Comparison of ENCODE assay signal across 8 cellular contexts in genomic region chr3:33799202-33799551, GRCh38. TPM values are rescaled to one million over a fixed set of nuclear protein-coding genes. Genes with fewer than 3 reads are reported as not detected.
A peak's percentile ranks its signal among the peaks of the same experiment; 100 is the strongest.
DNase-seq lines count a peak whose midpoint lies in the region; ATAC-seq and TF ChIP-seq lines count a peak whose summit lies in the region.

No MANE protein-coding gene starts in this region.

- peaks cover 54 to 65% (median 61%) of the 10 kb centered on the region in 3 donors for H3K4me1 Mint-ChIP-seq in CD8-positive, alpha-beta memory T cell

- peaks cover 2 to 34% (median 5%) of the 10 kb centered on the region in 3 donors for H3K36me3 Mint-ChIP-seq in CD8-positive, alpha-beta memory T cell

- peaks cover 49% of the 10 kb centered on the region for H3K4me1 ChIP-seq in CD8-positive, alpha-beta memory T cell (ENCODE audit: insufficient read depth, low read length)
- H3K4me1 ChIP-seq in NT2/D1 (ENCODE audit: insufficient read depth, insufficient read length) (no peaks in the 10 kb centered on the region), endocrine pancreas (ENCODE audit: control insufficient read depth, insufficient read depth, low read length) (peaks cover 14% of the 10 kb centered on the region), neutrophil (ENCODE audit: control insufficient read depth in 1 of 2, insufficient read depth in 1 of 2, low read depth in 1 of 2, low read length in 1 of 2) (peaks cover 23 to 31% of the 10 kb centered on the region in 2 experiments)

- H3K9me3 ChIP-seq in CD8-positive, alpha-beta memory T cell (ENCODE audit: low read length), result no peaks in the 10 kb centered on the region
- H3K9me3 ChIP-seq in NT2/D1 (ENCODE audit: insufficient read depth, low read length) (peaks cover 16% of the 10 kb centered on the region), endocrine pancreas (ENCODE audit: control insufficient read depth, low read length) (no peaks in the 10 kb centered on the region), neutrophil (no peaks in the 10 kb centered on the region)

- peak overlapping the region; percentile 84 to 99 (median 96) for H3K27ac Mint-ChIP-seq in CD8-positive, alpha-beta memory T cell

- CTCF ChIA-PET in CD8-positive, alpha-beta memory T cell (lab: Charles Lee), result interaction anchor here (1.2 to 6.0 kb wide), 4 partner anchors 9 to 162 kb away, joined by 3 to 45 read pairs (median 4); no protein-coding TSS in a partner anchor

- peak overlapping the region; percentile 87 for H3K27ac ChIP-seq in CD8-positive, alpha-beta memory T cell (ENCODE audit: low read depth, low read length)
- H3K27ac ChIP-seq in neutrophil, result peak overlapping the region; percentile 90

- peaks cover 0 to 2% of the 10 kb centered on the region in 2 donors for H3K27me3 Mint-ChIP-seq in CD8-positive, alpha-beta memory T cell

- H3K4me3 ChIP-seq in CD8-positive, alpha-beta memory T cell (ENCODE audit: low read length), result peak overlapping the region; percentile 90
- H3K4me3 ChIP-seq in NT2/D1 (ENCODE audit: insufficient read length, low read depth) (peak overlapping the region; percentile 98), endocrine pancreas (ENCODE audit: control insufficient read depth, insufficient read depth, low read length) (peak overlapping the region; percentile 89), neutrophil (ENCODE audit: low read depth in 1 of 2, low read length in 1 of 2) (peak overlapping the region; percentile 77 to 78)

- H3K4me3 Mint-ChIP-seq in CD8-positive, alpha-beta memory T cell, result peak overlapping the region; percentile 89 to 100 (median 99)

- no peak for TF ChIP-seq CTCF in neutrophil (IDR thresholded peaks at IDR 0.05)

- no peaks in the 10 kb centered on the region for H3K36me3 ChIP-seq in CD8-positive, alpha-beta memory T cell (ENCODE audit: insufficient read depth, low read length)
- H3K36me3 ChIP-seq in NT2/D1 (ENCODE audit: insufficient read depth, insufficient read length, low read length) (peaks cover 33% of the 10 kb centered on the region), endocrine pancreas (ENCODE audit: control insufficient read depth, insufficient read depth, low read length) (no peaks in the 10 kb centered on the region), neutrophil (peaks cover 8% of the 10 kb centered on the region)

- no peaks in the 10 kb centered on the region for H3K9me3 Mint-ChIP-seq in CD8-positive, alpha-beta memory T cell

- no peak for ATAC-seq in GM21526 (IDR thresholded peaks at IDR 0.05; ENCODE audit: low FRiP score, unreplicated experiment)
- no peak for ATAC-seq in GM21619 (IDR thresholded peaks at IDR 0.05; ENCODE audit: unreplicated experiment)
- ATAC-seq in HG03175 (IDR thresholded peaks at IDR 0.05; ENCODE audit: unreplicated experiment), result no peak

- no peaks in the 10 kb centered on the region for H3K27me3 ChIP-seq in CD8-positive, alpha-beta memory T cell (ENCODE audit: insufficient read depth, low read length, poor library complexity, severe bottlenecking)
- H3K27me3 ChIP-seq in NT2/D1 (ENCODE audit: insufficient read depth, insufficient read length), result no peaks in the 10 kb centered on the region
- H3K27me3 ChIP-seq in endocrine pancreas (ENCODE audit: control insufficient read depth, insufficient read depth, low read length), result no peaks in the 10 kb centered on the region
- no peaks in the 10 kb centered on the region for H3K27me3 ChIP-seq in neutrophil

- H3K9ac ChIP-seq in NT2/D1 (ENCODE audit: insufficient read length, low read depth) (peak overlapping the region; percentile 97), endocrine pancreas (ENCODE audit: control insufficient read depth, insufficient read depth, low read length) (peak overlapping the region; percentile 89)

- POLR2A ChIA-PET in CD8-positive, alpha-beta memory T cell (lab: Charles Lee), result interaction anchor here (0.7 to 1.6 kb wide), 4 partner anchors 8 to 358 kb away, joined by 3 to 6 read pairs (median 4); partner anchors contain the start of gene CLASP2

- no peak for DNase-seq in CD8-positive, alpha-beta memory T cell
- no peak for DNase-seq in NT2/D1 (ENCODE audit: low read depth, low spot score)
- DNase-seq in glomerular visceral epithelial cell (ENCODE audit: extremely low spot score), result no peak

RNA-seq across cellular contexts. Expression of gene PDCD6IP, which starts 0.7 kb away (rescaled TPM):
- total RNA-seq in CD8-positive, alpha-beta memory T cell, result 100 to 1,000 TPM; 162 to 163 TPM
- polyA plus RNA-seq in CD8-positive, alpha-beta memory T cell, result 71.4 TPM
